In genomic region chr19:12954150-12954962, GRCh38 we compare ENCODE assay signal across 9 cellular contexts. TPM values are rescaled to one million over a fixed set of nuclear protein-coding genes. Genes with fewer than 3 reads are reported as not detected.
DNase-seq lines count a peak whose midpoint lies in the region; TF ChIP-seq lines count a peak whose summit lies in the region.
"Had no signal": no experiment of that assay in that cellular context is flagged by ENCODE, and none has a peak within 500 bp of the region (broad histone marks: within the 10 kb centered on the region; RNA-seq: fewer than 3 reads in every experiment).

No MANE protein-coding gene starts in this region.

- H3K4me3 ChIP-seq in WERI-Rb-1 (ENCODE audit: low read depth, low read length) (no peak overlapping the region), thymus (ENCODE audit: low read length) (no peak overlapping the region)

- H3K36me3 ChIP-seq in WERI-Rb-1 = peaks cover 72% of the 10 kb centered on the region
- peaks cover 52% of the 10 kb centered on the region for H3K36me3 ChIP-seq in thymus (ENCODE audit: control insufficient read depth, insufficient read depth)

- H3K36me3 Mint-ChIP-seq in activated naive CD4-positive, alpha-beta T cell treated with anti-CD3 and anti-CD28 coated beads, Interleukin-2, amount 10 ng/mL, durations not matched to agents 7 days and 5 days = peaks cover 47% of the 10 kb centered on the region
- peaks cover 0 to 8% (median 7%) of the 10 kb centered on the region in 3 donors for H3K36me3 Mint-ChIP-seq in immature natural killer cell

- WGBS in thymus = 94% methylated on average over 11 of the region's 11 CpGs

- no peak overlapping the region for H3K4me3 Mint-ChIP-seq in activated naive CD4-positive, alpha-beta T cell treated with anti-CD3 and anti-CD28 coated beads, Interleukin-2, amount 10 ng/mL, durations not matched to agents 7 days and 5 days
- peak overlapping the region in 3 of 5 donors; percentile 23 to 59 (median 29) for H3K4me3 Mint-ChIP-seq in immature natural killer cell

- no peaks in the 10 kb centered on the region for H3K27me3 ChIP-seq in WERI-Rb-1 (ENCODE audit: insufficient read depth, low read depth, severe bottlenecking)
- no peaks in the 10 kb centered on the region for H3K27me3 ChIP-seq in thymus (ENCODE audit: control insufficient read depth, insufficient read depth)

- H3K4me1 ChIP-seq in thymus (ENCODE audit: control insufficient read depth, insufficient read depth, low read length) = no peaks in the 10 kb centered on the region

- H3K27ac Mint-ChIP-seq in activated naive CD4-positive, alpha-beta T cell treated with anti-CD3 and anti-CD28 coated beads, Interleukin-2, amount 10 ng/mL, durations not matched to agents 7 days and 5 days = peak overlapping the region; percentile 84
- peak overlapping the region; percentile 7 to 82 (median 45) for H3K27ac Mint-ChIP-seq in immature natural killer cell

- DNase-seq in activated naive CD4-positive, alpha-beta T cell treated with anti-CD3 and anti-CD28 coated beads, Interleukin-2, amount 10 ng/mL, durations not matched to agents 7 days and 5 days = no peak
- no peak for DNase-seq in activated naive CD4-positive, alpha-beta T cell treated with anti-CD3 and anti-CD28 coated beads, Interleukin-2, amount 50 U/mL, for 16 hours
- no peak for DNase-seq in WERI-Rb-1
- no peak for DNase-seq in immature natural killer cell
- DNase-seq in stimulated activated CD4-positive, alpha-beta T cell treated with anti-CD3 and anti-CD28 coated beads, Interleukin-4, amount 100 ng/mL, for 4 hours = no peak
- no peak for DNase-seq in UCSD-AML1 (lab: John Stamatoyannopoulos, UW; ENCODE audit: unreplicated experiment)
- DNase-seq in stimulated activated CD4-positive, alpha-beta T cell treated with anti-CD3 and anti-CD28 coated beads, Interleukin-12 subunit alpha, Interleukin-12 subunit beta, amount 100 ng/mL, for 4 hours = no peak
- DNase-seq: DMS53 had no signal

- H3K4me1 Mint-ChIP-seq in activated naive CD4-positive, alpha-beta T cell treated with anti-CD3 and anti-CD28 coated beads, Interleukin-2, amount 10 ng/mL, durations not matched to agents 7 days and 5 days = peaks cover 44% of the 10 kb centered on the region
- H3K4me1 Mint-ChIP-seq in immature natural killer cell = peaks cover 27 to 32% of the 10 kb centered on the region in 2 donors

- TF ChIP-seq CTCF in WERI-Rb-1 (IDR thresholded peaks at IDR 0.05; ENCODE audit: low read depth, low read length) = no peak

- H3K27ac ChIP-seq in WERI-Rb-1 (peak overlapping the region; percentile 90), thymus (ENCODE audit: low read depth) (peak overlapping the region; percentile 33)

- H3K9me3 Mint-ChIP-seq in activated naive CD4-positive, alpha-beta T cell treated with anti-CD3 and anti-CD28 coated beads, Interleukin-2, amount 10 ng/mL, durations not matched to agents 7 days and 5 days = no peaks in the 10 kb centered on the region
- no peaks in the 10 kb centered on the region for H3K9me3 Mint-ChIP-seq in immature natural killer cell

- no peaks in the 10 kb centered on the region for H3K27me3 Mint-ChIP-seq in activated naive CD4-positive, alpha-beta T cell treated with anti-CD3 and anti-CD28 coated beads, Interleukin-2, amount 10 ng/mL, durations not matched to agents 7 days and 5 days
- H3K27me3 Mint-ChIP-seq in immature natural killer cell (ENCODE audit: low read depth in 3 of 3) = peaks cover 3 to 8% (median 5%) of the 10 kb centered on the region in 3 donors

- H3K9me3 ChIP-seq in WERI-Rb-1 (ENCODE audit: severe bottlenecking) (no peaks in the 10 kb centered on the region), thymus (ENCODE audit: control insufficient read depth) (no peaks in the 10 kb centered on the region)

- CTCF ChIA-PET in activated naive CD4-positive, alpha-beta T cell treated with anti-CD3 and anti-CD28 coated beads, Interleukin-2, amount 10 ng/mL, durations not matched to agents 7 days and 5 days (lab: Charles Lee) = interaction anchor here (4.9 kb wide), 1 partner anchor 11 kb away, joined by 30 read pairs; no protein-coding TSS in a partner anchor

RNA-seq across cellular contexts. Expression of gene GADD45GIP1, which starts 2.7 kb away (rescaled TPM):
- 10 to 100 TPM; 37.4 to 69.1 (median 56.8) TPM for polyA plus RNA-seq in immature natural killer cell
- 27.2 TPM for polyA plus RNA-seq in thymus

RNA-seq across cellular contexts. Expression of gene RAD23A, which starts 8.7 kb away (rescaled TPM):
- polyA plus RNA-seq in immature natural killer cell (100 to 1,000 TPM in 1 of 3 donors, 10 to 100 TPM in 2; 68.9 to 121 (median 69.4) TPM), thymus (128 TPM)

RNA-seq across cellular contexts. Expression of gene DAND5, which starts 15.0 kb away (rescaled TPM):
- polyA plus RNA-seq in immature natural killer cell (not detected), thymus (0.09 TPM)

RNA-seq across cellular contexts. Expression of gene CALR, which starts 15.9 kb away (rescaled TPM):
- polyA plus RNA-seq in immature natural killer cell (100 to 1,000 TPM; 125 to 301 (median 238) TPM), thymus (189 TPM)

RNA-seq across cellular contexts. Expression of gene FARSA, which starts 20.8 kb away (rescaled TPM):
- polyA plus RNA-seq in immature natural killer cell = 10 to 100 TPM; 57.2 to 82.0 (median 71.1) TPM
- polyA plus RNA-seq in thymus = 33.6 TPM
